19 cellular contexts compared by ENCODE assay signal in genomic region chr9:116506685-116507084, GRCh38.
"Had no signal": no experiment of that assay in that cellular context is flagged by ENCODE, and none has a peak within 500 bp of the region (broad histone marks: within the 10 kb centered on the region; RNA-seq: fewer than 3 reads in every experiment).

No MANE protein-coding gene starts in this region.

- H3K9me3 ChIP-seq: right lobe of liver, vagina had no signal

- H3K4me3 ChIP-seq: coronary artery, right lobe of liver, spleen, tibial nerve, vagina had no signal

- H3K36me3 ChIP-seq: right lobe of liver, spleen, tibial nerve, vagina had no signal

- ATAC-seq: activated CD8-positive, alpha-beta T cell treated with anti-CD3 and anti-CD28 coated beads for 36 hours; left colon; natural killer cell treated with Interleukin-12 subunit alpha and Interleukin-12 subunit beta and Interleukin-15 and Interleukin-18, amount 100 ng/mL, for 72 hours; right lobe of liver; stimulated activated naive B cell treated with anti-CD40 and anti-IgM and Interleukin-4, amounts not matched to agents 10 μg/mL and 1 μg/mL and 100 μg/mL, for 72 hours had no signal

- DNase-seq: activated CD4-positive, alpha-beta T cell treated with anti-CD3 and anti-CD28 coated beads for 4 hours; activated CD8-positive, alpha-beta memory T cell treated with anti-CD3 and anti-CD28 coated beads, Interleukin-2, amount 50 U/mL, for 48 hours; activated CD8-positive, alpha-beta T cell treated with anti-CD3 and anti-CD28 coated beads for 36 hours; activated naive CD8-positive, alpha-beta T cell treated with anti-CD3 and anti-CD28 coated beads, Interleukin-2, amount 10 ng/mL, durations not matched to agents 7 days and 5 days; aorta; caudate nucleus; effector CD4-positive, alpha-beta T cell; hypothalamus; left colon; nucleus accumbens; right lobe of liver; spleen; stimulated activated CD4-positive, alpha-beta T cell treated with anti-CD3 and anti-CD28 coated beads, Interleukin-1b, Interleukin-23, amount 100 ng/mL, for 48 hours; stimulated activated naive B cell treated with anti-CD40 and anti-IgM and Interleukin-4, amounts not matched to agents 10 μg/mL and 1 μg/mL and 100 μg/mL, for 72 hours; T-helper 9 cell had no signal

- H3K27ac ChIP-seq: coronary artery, right lobe of liver, spleen, tibial nerve, vagina had no signal

- H3K4me1 ChIP-seq: tibial nerve, vagina had no signal

- H3K27me3 ChIP-seq: right lobe of liver, spleen, tibial nerve, vagina had no signal
